ENCODE assay signal across 9 cellular contexts in genomic region chr22:17120711-17121234, GRCh38. TPM values are rescaled to one million over a fixed set of nuclear protein-coding genes. Genes with fewer than 3 reads are reported as not detected.
A peak's percentile ranks its signal among the peaks of the same experiment; 100 is the strongest.
DNase-seq lines count a peak whose midpoint lies in the region; ATAC-seq and TF ChIP-seq lines count a peak whose summit lies in the region.
"Had no signal": no experiment of that assay in that cellular context is flagged by ENCODE, and none has a peak within 500 bp of the region (broad histone marks: within the 10 kb centered on the region; RNA-seq: fewer than 3 reads in every experiment).

No MANE protein-coding gene starts in this region.

- no peak overlapping the region for H3K27ac Mint-ChIP-seq in activated T-helper 17 cell treated with anti-CD3 and anti-CD28 coated beads, Interleukin-2, amount 50 U/mL, for 72 hours
- H3K27ac Mint-ChIP-seq: activated naive CD4-positive, alpha-beta T cell treated with anti-CD3 and anti-CD28 coated beads, Interleukin-2, amount 50 U/mL, for 72 hours had no signal

- TF ChIP-seq CTCF in A673 (conservative IDR thresholded peaks at IDR 0.05; ENCODE audit: low read depth, low read length) (no peak), GM20000 (IDR thresholded peaks at IDR 0.05; ENCODE audit: extremely low read depth, missing control alignments) (no peak), kidney epithelial cell (IDR thresholded peaks at IDR 0.05; ENCODE audit: insufficient read depth, low read length, poor library complexity, severe bottlenecking) (no peak), thoracic aorta (IDR thresholded peaks at IDR 0.05) (no peak), omental fat pad (IDR thresholded peaks at IDR 0.05) (no peak)

- no peaks in the 10 kb centered on the region for H3K36me3 ChIP-seq in A673 (ENCODE audit: insufficient read depth, low read length, poor library complexity, severe bottlenecking)
- no peaks in the 10 kb centered on the region for H3K36me3 ChIP-seq in kidney epithelial cell (ENCODE audit: control insufficient read depth, insufficient read depth, low read length)
- no peaks in the 10 kb centered on the region for H3K36me3 ChIP-seq in thoracic aorta

- DNase-seq in A673 (ENCODE audit: low spot score) (peak; percentile 48), GM20000 (ENCODE audit: low spot score) (peak; percentile 58), kidney epithelial cell (ENCODE audit: low read depth) (no peak), thoracic aorta (ENCODE audit: low spot score) (no peak), HUDEP-2 (lab: John Stamatoyannopoulos, UW; ENCODE audit: unreplicated experiment in 76 of 76) (no peak), putamen (ENCODE audit: low spot score) (no peak), omental fat pad (ENCODE audit: low spot score) (no peak)

- H3K4me3 ChIP-seq in A673 (ENCODE audit: low read depth, low read length, poor library complexity, severe bottlenecking) (peak overlapping the region; percentile 72), kidney epithelial cell (ENCODE audit: low read depth, low read length) (peak overlapping the region; percentile 45), thoracic aorta (peak overlapping the region; percentile 74)

- H3K9me3 Mint-ChIP-seq in activated T-helper 17 cell treated with anti-CD3 and anti-CD28 coated beads, Interleukin-2, amount 50 U/mL, for 72 hours = no peaks in the 10 kb centered on the region
- H3K9me3 Mint-ChIP-seq: activated naive CD4-positive, alpha-beta T cell treated with anti-CD3 and anti-CD28 coated beads, Interleukin-2, amount 50 U/mL, for 72 hours had no signal

- POLR2A ChIA-PET in A673 (lab: Charles Lee; ENCODE audit: low non-redundant PET) = no interaction called here

- CTCF ChIA-PET in A673 (lab: Charles Lee) = no interaction called here

- intact Hi-C loops in A673 (cut with micrococcal nuclease; ENCODE audit: unreplicated experiment) = no loop called here

- no peaks in the 10 kb centered on the region for H3K9me3 ChIP-seq in A673 (ENCODE audit: low read depth, low read length, poor library complexity, severe bottlenecking)
- no peaks in the 10 kb centered on the region for H3K9me3 ChIP-seq in thoracic aorta

- H3K36me3 Mint-ChIP-seq in activated T-helper 17 cell treated with anti-CD3 and anti-CD28 coated beads, Interleukin-2, amount 50 U/mL, for 72 hours (ENCODE audit: low read depth) = no peaks in the 10 kb centered on the region

- no peaks in the 10 kb centered on the region for H3K27me3 ChIP-seq in A673 (replicated peaks; ENCODE audit: insufficient read depth, low read depth, low read length, poor library complexity)
- peaks cover 26% of the 10 kb centered on the region for H3K27me3 ChIP-seq in kidney epithelial cell (ENCODE audit: control insufficient read depth, insufficient read depth, low read length)
- H3K27me3 ChIP-seq in thoracic aorta (replicated peaks; ENCODE audit: insufficient read depth) = peaks cover 12% of the 10 kb centered on the region

- BruUV-seq in A673 (replicated peaks; lab: Mats Ljungman, UMichigan) = no TSS peak

- peak; percentile 13 for ATAC-seq in activated T-helper 17 cell treated with anti-CD3 and anti-CD28 coated beads, Interleukin-2, amount 50 U/mL, for 72 hours (replicated peaks)
- ATAC-seq in thoracic aorta (ENCODE audit: insufficient number of reproducible peaks, low FRiP score, low read depth) = no peak
- ATAC-seq in omental fat pad (ENCODE audit: low FRiP score) = no peak

- peaks cover 31% of the 10 kb centered on the region for H3K4me1 Mint-ChIP-seq in activated T-helper 17 cell treated with anti-CD3 and anti-CD28 coated beads, Interleukin-2, amount 50 U/mL, for 72 hours

- peak overlapping the region; percentile 50 for H3K4me3 Mint-ChIP-seq in activated T-helper 17 cell treated with anti-CD3 and anti-CD28 coated beads, Interleukin-2, amount 50 U/mL, for 72 hours

- H3K4me1 ChIP-seq in A673 (ENCODE audit: insufficient read depth, low read length, poor library complexity, severe bottlenecking) = no peaks in the 10 kb centered on the region
- peaks cover 5 to 8% of the 10 kb centered on the region in 2 donors for H3K4me1 ChIP-seq in thoracic aorta (ENCODE audit: control insufficient read depth in 1 of 2, low read depth in 2 of 2)

- H3K27ac ChIP-seq in A673 (ENCODE audit: low read depth, low read length, poor library complexity, severe bottlenecking) (peak overlapping the region; percentile 30), thoracic aorta (no peak overlapping the region)

- peaks cover 8% of the 10 kb centered on the region for H3K27me3 Mint-ChIP-seq in activated T-helper 17 cell treated with anti-CD3 and anti-CD28 coated beads, Interleukin-2, amount 50 U/mL, for 72 hours

RNA-seq across cellular contexts. Expression of gene TMEM121B, which starts 0.4 kb away (rescaled TPM):
- total RNA-seq in A673 (2021) = 2.5 and 3.0 TPM in 2 replicates
- under 1 TPM in 1 of 2 donors, not detected in 1; 0.08 TPM for total RNA-seq in activated T-helper 17 cell treated with anti-CD3 and anti-CD28 coated beads, Interleukin-2, amount 50 U/mL, for 72 hours
- 1.5 and 2.5 TPM in 2 replicates for total RNA-seq in kidney epithelial cell
- total RNA-seq in thoracic aorta = 1 to 10 TPM; 1.1 to 2.0 TPM
- 1 to 10 TPM in 2 of 4 donors, under 1 TPM in 2; 0.46 to 1.4 (median 0.94) TPM for total RNA-seq in omental fat pad

RNA-seq across cellular contexts. Expression of gene IL17RA, which starts 36.0 kb away (rescaled TPM):
- total RNA-seq in A673 (2021) (12.1 and 12.4 TPM in 2 replicates), kidney epithelial cell (10.5 and 11.7 TPM in 2 replicates), thoracic aorta (10 to 100 TPM; 28.4 to 34.1 TPM), omental fat pad (10 to 100 TPM; 23.7 to 48.4 (median 31.0) TPM)
- total RNA-seq in activated T-helper 17 cell treated with anti-CD3 and anti-CD28 coated beads, Interleukin-2, amount 50 U/mL, for 72 hours = 10 to 100 TPM in 1 of 2 donors, 1 to 10 TPM in 1; 8.5 to 13.6 TPM

RNA-seq across cellular contexts. Expression of gene HDHD5, which starts 38.3 kb away (rescaled TPM):
- 59.4 and 61.6 TPM in 2 replicates for total RNA-seq in A673 (2021)
- 10 to 100 TPM; 44.6 to 56.0 TPM for total RNA-seq in activated T-helper 17 cell treated with anti-CD3 and anti-CD28 coated beads, Interleukin-2, amount 50 U/mL, for 72 hours
- 44.7 and 62.2 TPM in 2 replicates for total RNA-seq in kidney epithelial cell
- total RNA-seq in thoracic aorta = 10 to 100 TPM; 32.6 to 50.1 TPM
- 10 to 100 TPM; 32.9 to 60.7 (median 36.7) TPM for total RNA-seq in omental fat pad

Comparison
In these comparisons a context has a peak if more than half of its experiments do, and no peak if none do; other contexts are left out.
1. DNase-seq: peak in A673 (single experiment) and GM20000 (single experiment); none in kidney epithelial cell (single experiment), thoracic aorta (single experiment), HUDEP-2 (0 of 76), putamen (single experiment) and omental fat pad (single experiment).
2. Peak in every context shown above with its lines, with median percentiles within 50 percentile points of each other: H3K4me3 ChIP-seq.